In the genomic region with DNA sequence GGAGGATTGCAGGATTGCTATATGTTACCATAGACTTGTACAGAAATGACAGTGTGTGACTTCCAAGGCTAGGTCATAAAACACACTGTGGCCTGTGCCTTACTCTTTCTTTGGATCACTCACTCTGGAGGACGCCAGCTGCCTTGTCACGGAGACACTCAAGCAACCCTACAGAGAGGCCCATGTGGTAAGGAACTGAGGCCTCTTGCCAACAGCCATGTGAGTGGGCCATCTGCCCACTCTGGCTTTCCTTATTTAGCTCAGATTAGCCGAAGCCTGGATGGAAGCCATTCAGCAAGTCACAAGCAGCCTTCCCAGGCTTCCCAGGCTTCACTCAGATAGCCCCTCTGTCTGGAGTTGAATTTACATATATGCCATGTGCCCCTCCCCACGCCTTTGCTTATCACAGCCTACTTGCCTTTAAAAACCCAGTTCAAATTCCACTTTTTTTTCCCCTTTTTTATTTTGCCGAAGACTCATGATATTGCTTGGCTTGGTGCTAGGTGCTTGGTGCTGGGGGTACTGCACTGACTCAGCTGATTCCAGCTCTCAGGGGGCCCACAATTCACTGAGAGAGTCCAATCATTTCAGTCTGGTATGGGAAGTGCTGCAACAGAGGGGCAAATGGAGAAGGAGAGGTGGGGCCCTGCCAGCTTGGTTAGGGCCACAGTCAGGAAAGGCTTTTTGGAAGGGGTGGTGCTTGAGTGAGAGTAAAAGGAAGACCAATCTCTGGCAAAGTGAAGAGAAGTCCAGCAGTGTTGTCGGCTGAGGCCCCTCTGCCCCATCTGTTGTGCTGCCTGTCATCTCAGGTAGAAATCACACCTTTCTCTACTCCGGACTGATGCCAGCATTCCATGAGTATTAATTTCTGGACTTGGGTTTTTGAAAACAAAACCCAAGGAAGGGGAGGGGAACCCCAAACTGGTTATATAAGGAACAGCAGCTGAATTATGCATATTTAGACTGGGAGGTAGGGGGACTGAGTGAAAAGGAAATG, we compare ENCODE assay signal across 7 cellular contexts. TPM values are rescaled to one million over a fixed set of nuclear protein-coding genes. Genes with fewer than 3 reads are reported as not detected.
DNase-seq lines count a peak whose midpoint lies in the region; ATAC-seq and TF ChIP-seq lines count a peak whose summit lies in the region.

No MANE protein-coding gene starts in this region.

- no peaks in the 10 kb centered on the region for H3K9me3 ChIP-seq in left lung
- no peaks in the 10 kb centered on the region for H3K9me3 ChIP-seq in tibial artery

- H3K4me3 ChIP-seq in left lung (no peak overlapping the region), tibial artery (no peak overlapping the region)

- H3K27me3 ChIP-seq in left lung (no peaks in the 10 kb centered on the region), tibial artery (no peaks in the 10 kb centered on the region)

- H3K4me1 ChIP-seq in left lung (peaks cover 10 to 14% of the 10 kb centered on the region in 2 donors), tibial artery (peaks cover 0 to 72% (median 38%) of the 10 kb centered on the region in 4 donors)

- DNase-seq in NCI-H1105 (lab: John Stamatoyannopoulos, UW) = peak; percentile 11
- peak in 42 of 61 donors; percentile 1 to 96 (median 30) for DNase-seq in caudate nucleus (lab: John Stamatoyannopoulos, UW)
- peak in 1 of 2 donors; percentile 80 for DNase-seq in left lung
- DNase-seq in tibial artery = peak; percentile 96 to 98
- DNase-seq in RKO (ENCODE audit: low spot score) = no peak
- DNase-seq in SW480 (ENCODE audit: low spot score) = no peak
- no peak for DNase-seq in kidney tubule cell (ENCODE audit: low spot score)

- H3K27ac ChIP-seq in caudate nucleus (ENCODE audit: low read depth, low read length) = no peak overlapping the region
- no peak overlapping the region for H3K27ac ChIP-seq in left lung
- peak overlapping the region; percentile 67 to 72 for H3K27ac ChIP-seq in tibial artery

- H3K36me3 ChIP-seq in left lung = no peaks in the 10 kb centered on the region
- no peaks in the 10 kb centered on the region for H3K36me3 ChIP-seq in tibial artery

- TF ChIP-seq CTCF in left lung (IDR thresholded peaks at IDR 0.05) (no peak), tibial artery (IDR thresholded peaks at IDR 0.05) (no peak)

- intact Hi-C loops in left lung (cut with DNase I) (no loop called here), tibial artery (cut with DNase I; ENCODE audit: low total_unique reads) (loop anchor here (10.0 kb wide), 1 partner anchor 71 kb away; no protein-coding TSS in a partner anchor)

- ATAC-seq in left lung = peak; percentile 82

RNA-seq across cellular contexts. Expression of gene P4HA3, which starts 14.5 kb away (rescaled TPM):
- total RNA-seq in left lung = 10 to 100 TPM in 1 of 2 donors, 1 to 10 TPM in 1; 2.0 to 12.1 TPM

Comparison
In these comparisons a context has a peak if more than half of its experiments do, and no peak if none do; other contexts are left out.
1. DNase-seq: peak in NCI-H1105 (single experiment), caudate nucleus (42 of 61) and tibial artery (2 of 2); none in RKO (single experiment), SW480 (single experiment) and kidney tubule cell (single experiment).
2. H3K27ac ChIP-seq: peak in tibial artery (2 of 2); none in caudate nucleus (single experiment) and left lung (0 of 2).